36 cellular contexts compared by ENCODE assay signal in the genomic region with DNA sequence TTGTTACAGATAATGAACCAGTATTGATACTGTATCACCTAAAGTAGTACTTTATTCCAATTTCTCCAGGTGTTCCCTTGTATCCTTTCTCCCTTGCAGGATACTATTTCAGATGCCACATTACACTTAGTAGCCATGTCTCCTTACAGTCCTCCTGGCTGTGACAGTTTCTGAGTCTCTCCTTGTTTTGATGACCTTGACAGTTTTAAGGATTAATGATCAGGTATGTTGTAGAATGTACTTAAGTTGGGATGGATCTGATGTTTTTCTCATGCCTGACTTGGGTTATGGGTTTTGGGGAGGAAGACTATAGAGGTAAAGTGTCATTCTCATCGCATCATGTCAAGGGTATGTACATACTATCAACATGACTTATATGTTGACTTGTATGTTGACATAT.
"Had no signal": no experiment of that assay in that cellular context is flagged by ENCODE, and none has a peak within 500 bp of the region (broad histone marks: within the 10 kb centered on the region; RNA-seq: fewer than 3 reads in every experiment).

No MANE protein-coding gene starts in this region.

- H3K27ac Mint-ChIP-seq: activated B cell treated with CpG ODN at 0.5 μM for 24 hours; activated CD4-positive, alpha-beta memory T cell treated with anti-CD3 and anti-CD28 coated beads for 36 hours; activated CD4-positive, alpha-beta T cell treated with anti-CD3 and anti-CD28 coated beads, Interleukin-2, amount 10 ng/mL, durations not matched to agents 24 days and 14 days; activated CD8-positive, alpha-beta T cell treated with anti-CD3 and anti-CD28 coated beads for 36 hours; activated naive CD4-positive, alpha-beta T cell treated with anti-CD3 and anti-CD28 coated beads for 36 hours; activated naive CD4-positive, alpha-beta T cell treated with anti-CD3 and anti-CD28 coated beads, Interleukin-2, amount 50 U/mL, for 24 hours; activated naive CD8-positive, alpha-beta T cell; activated naive CD8-positive, alpha-beta T cell treated with anti-CD3 and anti-CD28 coated beads, Interleukin-2, amount 10 ng/mL, durations not matched to agents 7 days and 5 days; activated naive CD8-positive, alpha-beta T cell treated with anti-CD3 and anti-CD28 coated beads, Interleukin-2, amount 50 U/mL, for 24 hours; activated T-cell treated with anti-CD3 and anti-CD28 coated beads, Interleukin-2, amount 50 U/mL, for 72 hours; activated T-helper 1 cell treated with anti-CD3 and anti-CD28 coated beads, Interleukin-12 subunit alpha, Interleukin-12 subunit beta, Interleukin-2, Interleukin-4 antibody, amounts not matched to agents 30 ng/mL and 10 ng/mL and 1 ng/mL, durations not matched to agents 14 hours and 24 hours and 36 hours; activated T-helper 17 cell treated with anti-CD3 and anti-CD28 coated beads, Interleukin-2, amount 50 U/mL, for 72 hours; brain; T-helper 2 cell treated with Interferon-gamma antibody and Interleukin-4, amounts not matched to agents 5 μg/mL and 100 μg/mL, for 36 hours had no signal

- H3K27me3 Mint-ChIP-seq: brain had no signal

- ATAC-seq: activated CD8-positive, alpha-beta T cell treated with anti-CD3 and anti-CD28 coated beads for 36 hours; activated naive CD8-positive, alpha-beta T cell treated with anti-CD3 and anti-CD28 coated beads, Interleukin-2, amount 50 U/mL, for 24 hours; activated T-cell treated with anti-CD3 and anti-CD28 coated beads, Interleukin-2, amount 50 U/mL, for 4 hours; activated T-cell treated with anti-CD3 and anti-CD28 coated beads, Interleukin-2, amount 50 U/mL, for 72 hours; activated T-helper 17 cell treated with anti-CD3 and anti-CD28 coated beads, Interleukin-2, amount 50 U/mL, for 72 hours had no signal

- FAIRE-seq: bronchial epithelial cell, TTC549 had no signal

- H3K36me3 Mint-ChIP-seq: activated CD4-positive, alpha-beta memory T cell treated with anti-CD3 and anti-CD28 coated beads for 36 hours; activated naive CD8-positive, alpha-beta T cell treated with anti-CD3 and anti-CD28 coated beads, Interleukin-2, amount 10 ng/mL, durations not matched to agents 7 days and 5 days; brain had no signal

- H3K4me1 Mint-ChIP-seq: activated B cell treated with CpG ODN at 0.5 μM for 24 hours; activated CD4-positive, alpha-beta T cell treated with anti-CD3 and anti-CD28 coated beads, Interleukin-2, amount 10 ng/mL, durations not matched to agents 24 days and 14 days; activated naive CD4-positive, alpha-beta T cell treated with anti-CD3 and anti-CD28 coated beads, Interleukin-2, amount 50 U/mL, for 24 hours; activated naive CD8-positive, alpha-beta T cell treated with anti-CD3 and anti-CD28 coated beads, Interleukin-2, amount 10 ng/mL, durations not matched to agents 7 days and 5 days; activated naive CD8-positive, alpha-beta T cell treated with anti-CD3 and anti-CD28 coated beads, Interleukin-2, amount 50 U/mL, for 24 hours; activated T-helper 17 cell treated with anti-CD3 and anti-CD28 coated beads, Interleukin-2, amount 50 U/mL, for 72 hours; central memory CD8-positive, alpha-beta T cell had no signal

- H3K9me3 Mint-ChIP-seq: activated CD4-positive, alpha-beta T cell treated with anti-CD3 and anti-CD28 coated beads, Interleukin-2, amount 10 ng/mL, durations not matched to agents 24 days and 14 days; activated naive CD4-positive, alpha-beta T cell treated with anti-CD3 and anti-CD28 coated beads, Interleukin-2, amount 50 U/mL, for 24 hours; activated naive CD8-positive, alpha-beta T cell treated with anti-CD3 and anti-CD28 coated beads, Interleukin-2, amount 50 U/mL, for 24 hours; activated T-helper 1 cell treated with anti-CD3 and anti-CD28 coated beads, Interleukin-12 subunit alpha, Interleukin-12 subunit beta, Interleukin-2, Interleukin-4 antibody, amounts not matched to agents 30 ng/mL and 10 ng/mL and 1 ng/mL, durations not matched to agents 14 hours and 24 hours and 36 hours; central memory CD8-positive, alpha-beta T cell had no signal

- H3K4me3 Mint-ChIP-seq: activated B cell treated with CpG ODN at 0.5 μM for 24 hours; activated CD4-positive, alpha-beta memory T cell treated with anti-CD3 and anti-CD28 coated beads for 36 hours; activated CD4-positive, alpha-beta T cell treated with anti-CD3 and anti-CD28 coated beads, Interleukin-2, amount 10 ng/mL, durations not matched to agents 24 days and 14 days; activated CD8-positive, alpha-beta T cell treated with anti-CD3 and anti-CD28 coated beads for 36 hours; activated naive CD4-positive, alpha-beta T cell treated with anti-CD3 and anti-CD28 coated beads for 36 hours; activated naive CD4-positive, alpha-beta T cell treated with anti-CD3 and anti-CD28 coated beads, Interleukin-2, amount 50 U/mL, for 24 hours; activated naive CD8-positive, alpha-beta T cell; activated naive CD8-positive, alpha-beta T cell treated with anti-CD3 and anti-CD28 coated beads, Interleukin-2, amount 10 ng/mL, durations not matched to agents 7 days and 5 days; activated naive CD8-positive, alpha-beta T cell treated with anti-CD3 and anti-CD28 coated beads, Interleukin-2, amount 50 U/mL, for 24 hours; activated T-cell treated with anti-CD3 and anti-CD28 coated beads, Interleukin-2, amount 50 U/mL, for 4 hours; activated T-cell treated with anti-CD3 and anti-CD28 coated beads, Interleukin-2, amount 50 U/mL, for 72 hours; activated T-helper 1 cell treated with anti-CD3 and anti-CD28 coated beads, Interleukin-12 subunit alpha, Interleukin-12 subunit beta, Interleukin-2, Interleukin-4 antibody, amounts not matched to agents 30 ng/mL and 10 ng/mL and 1 ng/mL, durations not matched to agents 14 hours and 24 hours and 36 hours; activated T-helper 17 cell treated with anti-CD3 and anti-CD28 coated beads, Interleukin-2, amount 50 U/mL, for 72 hours; brain; central memory CD8-positive, alpha-beta T cell; T-helper 2 cell treated with Interferon-gamma antibody and Interleukin-4, amounts not matched to agents 5 μg/mL and 100 μg/mL, for 36 hours had no signal

- DNase-seq: activated B cell treated with CpG ODN at 0.5 μM for 24 hours; activated CD4-positive, alpha-beta memory T cell treated with anti-CD3 and anti-CD28 coated beads for 36 hours; activated CD4-positive, alpha-beta T cell treated with anti-CD3 and anti-CD28 coated beads for 4 hours; activated CD4-positive, alpha-beta T cell treated with anti-CD3 and anti-CD28 coated beads, Interleukin-2, amount 10 ng/mL, durations not matched to agents 24 days and 14 days; activated CD4-positive, alpha-beta T cell treated with anti-CD3 and anti-CD28 coated beads, Interleukin-2, amount 50 U/mL, for 1 hour; activated CD4-positive, alpha-beta T cell treated with anti-CD3 and anti-CD28 coated beads, Interleukin-2, amount 50 U/mL, for 4 hours; activated CD4-positive, CD25-positive, alpha-beta regulatory T cell treated with anti-CD3 and anti-CD28 coated beads, Interleukin-2, amount 50 U/mL, for 72 hours; activated CD8-positive, alpha-beta memory T cell treated with anti-CD3 and anti-CD28 coated beads, Interleukin-2, amount 50 U/mL, for 4 hours; activated CD8-positive, alpha-beta T cell treated with anti-CD3 and anti-CD28 coated beads for 36 hours; activated gamma-delta T cell treated with Interleukin-2 at 50 U/mL for 16 hours; activated naive CD4-positive, alpha-beta T cell; activated naive CD4-positive, alpha-beta T cell treated with anti-CD3 and anti-CD28 coated beads for 36 hours; activated naive CD8-positive, alpha-beta T cell treated with anti-CD3 and anti-CD28 coated beads, Interleukin-2, amount 10 ng/mL, durations not matched to agents 7 days and 5 days; activated naive CD8-positive, alpha-beta T cell treated with anti-CD3 and anti-CD28 coated beads, Interleukin-2, amount 50 U/mL, for 24 hours; activated T-cell treated with anti-CD3 and anti-CD28 coated beads for 4 hours; activated T-cell treated with anti-CD3 and anti-CD28 coated beads, Interleukin-2, amount 50 U/mL, for 1 hour; activated T-cell treated with anti-CD3 and anti-CD28 coated beads, Interleukin-2, amount 50 U/mL, for 4 hours; activated T-cell treated with anti-CD3 and anti-CD28 coated beads, Interleukin-2, amount 50 U/mL, for 72 hours; amygdala; anterior cingulate cortex; caudate nucleus; cerebellar nuclear complex; T-helper 2 cell; T-helper 9 cell had no signal

- H3K27me3 ChIP-seq: ascending aorta had no signal

- H3K27ac ChIP-seq: ascending aorta, cardiac muscle cell, VCaP had no signal

- H3K36me3 ChIP-seq: ascending aorta, cardiac muscle cell had no signal

- H3K4me3 ChIP-seq: ascending aorta, cardiac muscle cell had no signal

- H3K4me1 ChIP-seq: ascending aorta had no signal
